ENCODE assay signal across 25 cellular contexts in the genomic region with DNA sequence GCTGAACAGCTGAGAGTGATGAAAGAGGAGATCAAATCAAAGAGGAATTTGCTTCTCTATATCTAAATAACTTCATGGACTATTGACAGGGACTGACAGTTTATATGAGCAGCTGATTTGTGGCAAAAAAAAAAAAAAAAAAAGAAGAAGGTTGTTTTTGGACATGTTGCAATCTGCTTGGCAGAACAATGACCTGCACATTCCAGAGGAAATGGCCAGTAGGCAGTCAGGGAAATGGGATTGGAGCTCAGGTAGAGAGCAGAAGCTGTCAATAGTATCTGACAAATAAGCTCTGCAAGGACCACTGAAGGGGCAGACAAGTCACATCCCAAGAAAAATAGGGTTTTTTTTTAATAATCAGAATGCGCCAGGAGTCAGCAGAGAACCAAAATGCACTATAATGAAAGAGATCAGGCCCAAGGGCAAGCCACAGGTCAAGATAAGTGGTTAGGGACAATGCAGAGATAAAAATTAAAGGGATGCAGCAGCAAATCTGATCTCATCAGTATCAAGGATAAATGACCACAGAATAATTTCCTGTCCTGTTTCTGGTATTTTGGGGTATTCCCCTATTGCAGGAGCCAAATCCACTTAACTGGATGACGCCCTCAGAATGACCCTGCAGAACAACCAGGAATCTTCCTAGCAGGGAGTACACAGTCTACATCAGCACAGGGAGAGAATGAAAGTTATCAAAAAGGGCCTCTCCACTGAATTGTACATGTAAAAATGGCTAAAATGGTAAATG. TPM values are rescaled to one million over a fixed set of nuclear protein-coding genes. Genes with fewer than 3 reads are reported as not detected.
DNase-seq lines count a peak whose midpoint lies in the region; ATAC-seq, FAIRE-seq and TF ChIP-seq lines count a peak whose summit lies in the region.
"Had no signal": no experiment of that assay in that cellular context is flagged by ENCODE, and none has a peak within 500 bp of the region (broad histone marks: within the 10 kb centered on the region; RNA-seq: fewer than 3 reads in every experiment).

No MANE protein-coding gene starts in this region.

- H3K4me2 ChIP-seq in GM23338: no peak overlapping the region
- no peak overlapping the region for H3K4me2 ChIP-seq in astrocyte (ENCODE audit: low read length)

- CTCF ChIA-PET in activated CD8-positive, alpha-beta T cell treated with anti-CD3 and anti-CD28 coated beads, Interleukin-2, amount 10 ng/mL, durations not matched to agents 7 days and 5 days (lab: Charles Lee): interaction anchor here (1.0 kb wide), 1 partner anchor 9 kb away, joined by 3 read pairs; no protein-coding TSS in a partner anchor

- H3K27me3 Mint-ChIP-seq in GM23338 (ENCODE audit: insufficient read depth, low read depth, poor library complexity): peaks cover 3% of the 10 kb centered on the region
- H3K27me3 Mint-ChIP-seq in astrocyte (ENCODE audit: low read depth, unreplicated experiment): peaks cover 18% of the 10 kb centered on the region
- no peaks in the 10 kb centered on the region for H3K27me3 Mint-ChIP-seq in mesothelial cell of epicardium (ENCODE audit: low read depth)
- H3K27me3 Mint-ChIP-seq in activated CD8-positive, alpha-beta T cell treated with anti-CD3 and anti-CD28 coated beads, Interleukin-2, amount 10 ng/mL, durations not matched to agents 7 days and 5 days (ENCODE audit: low read depth): peaks cover 12% of the 10 kb centered on the region

- H3K36me3 Mint-ChIP-seq in GM23338 (ENCODE audit: low read depth) (no peaks in the 10 kb centered on the region), astrocyte (ENCODE audit: low read depth, unreplicated experiment) (no peaks in the 10 kb centered on the region), mesothelial cell of epicardium (no peaks in the 10 kb centered on the region)
- H3K36me3 Mint-ChIP-seq in activated CD8-positive, alpha-beta T cell treated with anti-CD3 and anti-CD28 coated beads, Interleukin-2, amount 10 ng/mL, durations not matched to agents 7 days and 5 days (ENCODE audit: low read depth): no peaks in the 10 kb centered on the region
- H3K36me3 Mint-ChIP-seq: CD4-positive, CD25-positive, alpha-beta regulatory T cell had no signal

- ATAC-seq in GM23338 (no peak), HG02970 (IDR thresholded peaks at IDR 0.05; ENCODE audit: low FRiP score, unreplicated experiment) (no peak)
- ATAC-seq in activated CD8-positive, alpha-beta T cell treated with anti-CD3 and anti-CD28 coated beads, Interleukin-2, amount 10 ng/mL, durations not matched to agents 7 days and 5 days: no peak
- ATAC-seq: activated naive CD8-positive, alpha-beta T cell treated with anti-CD3 and anti-CD28 coated beads, Interleukin-2, amount 50 U/mL, for 24 hours; left cardiac atrium had no signal

- H3K79me2 ChIP-seq in GM23338 (replicated peaks; ENCODE audit: insufficient read depth) (no peaks in the 10 kb centered on the region), astrocyte (ENCODE audit: insufficient read depth, low read length) (no peaks in the 10 kb centered on the region)

- DNase-seq in GM23338 (ENCODE audit: low spot score): peak; percentile 28
- DNase-seq in astrocyte (ENCODE audit: low read depth): peak; percentile 29
- peak; percentile 6 for DNase-seq in fibroblast of mammary gland (ENCODE audit: low read depth)
- no peak for DNase-seq in mesothelial cell of epicardium (ENCODE audit: low spot score in 2 of 2, unreplicated experiment in 2 of 2)
- DNase-seq in cerebellar nuclear complex (lab: John Stamatoyannopoulos, UW): no peak
- DNase-seq in NCI-H2107 treated with DMSO at 0.1 percent for 48 hours (lab: John Stamatoyannopoulos, UW; ENCODE audit: unreplicated experiment): no peak
- DNase-seq in activated CD8-positive, alpha-beta T cell treated with anti-CD3 and anti-CD28 coated beads, Interleukin-2, amount 10 ng/mL, durations not matched to agents 7 days and 5 days: no peak
- DNase-seq: activated CD8-positive, alpha-beta memory T cell treated with anti-CD3 and anti-CD28 coated beads for 24 hours; activated naive CD8-positive, alpha-beta T cell treated with anti-CD3 and anti-CD28 coated beads, Interleukin-2, amount 50 U/mL, for 24 hours; caudate nucleus; CD4-positive, CD25-positive, alpha-beta regulatory T cell; effector memory CD4-positive, alpha-beta T cell; foreskin fibroblast; hypothalamus; KG1; left cardiac atrium; NCI-H1092; NCI-H2029 treated with DMSO at 0.1 percent for 48 hours; NCI-H524; SJCRH30; stimulated activated CD4-positive, alpha-beta T cell treated with anti-CD3 and anti-CD28 coated beads, Interleukin-1b, Interleukin-23, amount 100 ng/mL, for 48 hours; stomach had no signal

- H3K36me3 ChIP-seq in GM23338 (ENCODE audit: insufficient read depth) (no peaks in the 10 kb centered on the region; the same call in 1 of the 2 replicates), astrocyte (ENCODE audit: insufficient read depth, low read length) (no peaks in the 10 kb centered on the region)
- H3K36me3 ChIP-seq: right atrium auricular region, SJCRH30, stomach had no signal

- 0 out of 2 replicates have a peak, but pooled peaks cover 3% of the 10 kb centered on the region for H3K9me2 ChIP-seq in GM23338 (ENCODE audit: insufficient read depth)

- H3K27me3 ChIP-seq in GM23338 (ENCODE audit: insufficient read depth): no peaks in the 10 kb centered on the region
- H3K27me3 ChIP-seq in astrocyte (ENCODE audit: insufficient read depth, low read length): no peaks in the 10 kb centered on the region
- H3K27me3 ChIP-seq: right atrium auricular region, SJCRH30, stomach had no signal

- H3K27ac ChIP-seq in GM23338 (ENCODE audit: low read depth) (no peak overlapping the region), astrocyte (ENCODE audit: low read depth, low read length) (no peak overlapping the region)
- H3K27ac ChIP-seq: right atrium auricular region, SJCRH30, stomach had no signal

- POLR2A ChIA-PET in activated CD8-positive, alpha-beta T cell treated with anti-CD3 and anti-CD28 coated beads, Interleukin-2, amount 10 ng/mL, durations not matched to agents 7 days and 5 days (lab: Charles Lee): no interaction called here

- no peak overlapping the region for H3K9ac ChIP-seq in astrocyte (ENCODE audit: low read length)

- H3K4me3 Mint-ChIP-seq in GM23338: no peak overlapping the region
- H3K4me3 Mint-ChIP-seq in astrocyte (ENCODE audit: unreplicated experiment): no peak overlapping the region
- H3K4me3 Mint-ChIP-seq in mesothelial cell of epicardium: no peak overlapping the region
- H3K4me3 Mint-ChIP-seq in activated CD8-positive, alpha-beta T cell treated with anti-CD3 and anti-CD28 coated beads, Interleukin-2, amount 10 ng/mL, durations not matched to agents 7 days and 5 days: no peak overlapping the region
- H3K4me3 Mint-ChIP-seq: activated naive CD8-positive, alpha-beta T cell treated with anti-CD3 and anti-CD28 coated beads, Interleukin-2, amount 50 U/mL, for 24 hours; CD4-positive, CD25-positive, alpha-beta regulatory T cell had no signal

- H3K4me3 ChIP-seq in GM23338 (no peak overlapping the region), astrocyte (ENCODE audit: insufficient read depth, low read depth, low read length) (no peak overlapping the region), fibroblast of mammary gland (ENCODE audit: control insufficient read depth, low read depth, low read length) (no peak overlapping the region)
- H3K4me3 ChIP-seq: right atrium auricular region, SJCRH30, stomach had no signal

- H4K20me1 ChIP-seq in GM23338 (replicated peaks; ENCODE audit: insufficient read depth): no peaks in the 10 kb centered on the region
- H4K20me1 ChIP-seq in astrocyte (ENCODE audit: insufficient read depth, low read length): no peaks in the 10 kb centered on the region

- H3K9me3 Mint-ChIP-seq in GM23338 (no peaks in the 10 kb centered on the region; the same call in 2 of the 3 replicates), astrocyte (ENCODE audit: unreplicated experiment) (peaks cover 3% of the 10 kb centered on the region), mesothelial cell of epicardium (peaks cover 6% of the 10 kb centered on the region)
- no peaks in the 10 kb centered on the region for H3K9me3 Mint-ChIP-seq in activated CD8-positive, alpha-beta T cell treated with anti-CD3 and anti-CD28 coated beads, Interleukin-2, amount 10 ng/mL, durations not matched to agents 7 days and 5 days (ENCODE audit: insufficient read depth)
- H3K9me3 Mint-ChIP-seq: activated naive CD8-positive, alpha-beta T cell treated with anti-CD3 and anti-CD28 coated beads, Interleukin-2, amount 50 U/mL, for 24 hours had no signal

- H3K27ac Mint-ChIP-seq in GM23338 (no peak overlapping the region), astrocyte (ENCODE audit: unreplicated experiment) (peak overlapping the region; percentile 29), mesothelial cell of epicardium (peak overlapping the region; percentile 92)
- no peak overlapping the region for H3K27ac Mint-ChIP-seq in activated CD8-positive, alpha-beta T cell treated with anti-CD3 and anti-CD28 coated beads, Interleukin-2, amount 10 ng/mL, durations not matched to agents 7 days and 5 days
- H3K27ac Mint-ChIP-seq: activated naive CD8-positive, alpha-beta T cell treated with anti-CD3 and anti-CD28 coated beads, Interleukin-2, amount 50 U/mL, for 24 hours; CD4-positive, CD25-positive, alpha-beta regulatory T cell had no signal

- no peak for FAIRE-seq in astrocyte (lab: Jason Lieb, UNC)
- FAIRE-seq: H54 had no signal

- H3K4me1 Mint-ChIP-seq in GM23338 (peaks cover 11% of the 10 kb centered on the region), astrocyte (ENCODE audit: low read depth, unreplicated experiment) (no peaks in the 10 kb centered on the region), mesothelial cell of epicardium (peaks cover 68% of the 10 kb centered on the region)
- H3K4me1 Mint-ChIP-seq in activated CD8-positive, alpha-beta T cell treated with anti-CD3 and anti-CD28 coated beads, Interleukin-2, amount 10 ng/mL, durations not matched to agents 7 days and 5 days (ENCODE audit: low read depth): peaks cover 16% of the 10 kb centered on the region

- TF ChIP-seq CTCF in GM23338 (conservative IDR thresholded peaks at IDR 0.05; ENCODE audit: low read depth in 2 of 2): no peak
- TF ChIP-seq CTCF in astrocyte (IDR thresholded peaks at IDR 0.05; ENCODE audit: insufficient read depth, low read depth, low read length): no peak
- TF ChIP-seq CTCF in fibroblast of mammary gland (conservative IDR thresholded peaks at IDR 0.05; ENCODE audit: control insufficient read depth, insufficient read depth, low read depth, low read length): no peak
- no peak for TF ChIP-seq CTCF in mesothelial cell of epicardium (IDR thresholded peaks at IDR 0.05; ENCODE audit: unreplicated experiment)

- H2AFZ ChIP-seq in GM23338 (no peak overlapping the region), astrocyte (ENCODE audit: low read depth, low read length) (no peak overlapping the region)

- H3K9me3 ChIP-seq in astrocyte (ENCODE audit: insufficient read depth, low read depth, low read length): no peaks in the 10 kb centered on the region
- H3K9me3 ChIP-seq: right atrium auricular region, SJCRH30, stomach had no signal

- no peaks in the 10 kb centered on the region; the same call in 1 of the 2 replicates for H3K4me1 ChIP-seq in GM23338 (ENCODE audit: insufficient read depth)
- H3K4me1 ChIP-seq in astrocyte (ENCODE audit: insufficient read depth, low read length): no peaks in the 10 kb centered on the region
- H3K4me1 ChIP-seq: right atrium auricular region had no signal

- no peaks in the 10 kb centered on the region for H3F3A ChIP-seq in GM23338 (replicated peaks; ENCODE audit: low read depth)

RNA-seq across cellular contexts. Expression of a gene that starts 22.6 kb away (rescaled TPM):
- 52.8 and 59.4 TPM in 2 replicates for total RNA-seq in GM23338 (2014; rRNA removed; shearing (Covaris generic))
- polyA plus RNA-seq in GM23338 (2016; fragmentation: Nextera tagmentation; extraction: Ambion mirVana): 11.7 and 12.5 TPM in 2 replicates
- 21.4 and 24.2 TPM in 2 replicates for total RNA-seq in astrocyte
- 31.4 to 31.9 TPM (median 31.5 TPM) in 3 replicates for total RNA-seq in mesothelial cell of epicardium
- total RNA-seq in activated CD8-positive, alpha-beta T cell treated with anti-CD3 and anti-CD28 coated beads, Interleukin-2, amount 10 ng/mL, durations not matched to agents 7 days and 5 days: 10 to 100 TPM; 17.4 to 19.0 TPM

RNA-seq across cellular contexts. Expression of a gene that starts 26.4 kb away (rescaled TPM):
- 20.5 and 21.6 TPM in 2 replicates for total RNA-seq in GM23338 (2014; rRNA removed; shearing (Covaris generic))
- polyA plus RNA-seq in GM23338 (2016; fragmentation: Nextera tagmentation; extraction: Ambion mirVana): 9.0 and 9.3 TPM in 2 replicates
- 13.9 and 14.8 TPM in 2 replicates for total RNA-seq in astrocyte
- total RNA-seq in mesothelial cell of epicardium: 7.9 to 8.5 TPM (median 8.0 TPM) in 3 replicates
- total RNA-seq in activated CD8-positive, alpha-beta T cell treated with anti-CD3 and anti-CD28 coated beads, Interleukin-2, amount 10 ng/mL, durations not matched to agents 7 days and 5 days: 10 to 100 TPM; 13.2 to 14.3 TPM

Comparison
In these comparisons a context has a peak if more than half of its experiments do, and no peak if none do; other contexts are left out.
1. DNase-seq: peak in GM23338 (single experiment), astrocyte (single experiment) and fibroblast of mammary gland (single experiment); none in mesothelial cell of epicardium (0 of 2), cerebellar nuclear complex (0 of 2), NCI-H2107 treated with DMSO at 0.1 percent for 48 hours (single experiment) and activated CD8-positive, alpha-beta T cell treated with anti-CD3 and anti-CD28 coated beads, Interleukin-2, amount 10 ng/mL, durations not matched to agents 7 days and 5 days (single experiment).
2. H3K27ac Mint-ChIP-seq: peak in astrocyte (single experiment) and mesothelial cell of epicardium (single experiment); none in GM23338 (single experiment) and activated CD8-positive, alpha-beta T cell treated with anti-CD3 and anti-CD28 coated beads, Interleukin-2, amount 10 ng/mL, durations not matched to agents 7 days and 5 days (single experiment).